20 cellular contexts compared by ENCODE assay signal in genomic region chr21:14092834-14093560, GRCh38.
"Had no signal": no experiment of that assay in that cellular context is flagged by ENCODE, and none has a peak within 500 bp of the region (broad histone marks: within the 10 kb centered on the region; RNA-seq: fewer than 3 reads in every experiment).

No MANE protein-coding gene starts in this region.

- H3K4me1 ChIP-seq: spleen, tibial nerve had no signal

- H3K9me3 ChIP-seq: neutrophil, ovary, spleen had no signal

- H3K27me3 ChIP-seq: neutrophil, ovary, spleen, tibial nerve had no signal

- H3K4me3 ChIP-seq: lung, ovary, spleen, tibial nerve had no signal

- DNase-seq: hippocampal formation; kidney glomerular epithelial cell; left cardiac atrium; mesendoderm; naive thymus-derived CD8-positive, alpha-beta T cell; occipital lobe; ovary; right cardiac atrium; small intestine; spleen; stimulated activated CD4-positive, alpha-beta T cell treated with anti-CD3 and anti-CD28 coated beads, Interleukin-4, amount 100 ng/mL, for 24 hours; stimulated activated naive CD4-positive, alpha-beta T cell treated with Interleukin-2 at 50 U/mL for 16 hours; stimulated activated naive CD8-positive, alpha-beta T cell treated with anti-CD3 and anti-CD28 coated beads, Interleukin-15, amount 100 ng/mL, for 72 hours; substantia nigra had no signal

- ATAC-seq: left cardiac atrium; left lobe of liver; naive thymus-derived CD8-positive, alpha-beta T cell; right cardiac atrium; sciatic nerve; stimulated activated memory B cell treated with anti-CD40 and anti-IgM and Interleukin-4, amounts not matched to agents 10 μg/mL and 1 μg/mL and 100 μg/mL, for 72 hours; stimulated activated naive CD8-positive, alpha-beta T cell treated with anti-CD3 and anti-CD28 coated beads, Interleukin-15, amount 100 ng/mL, for 72 hours had no signal

- H3K27ac ChIP-seq: neutrophil, ovary, spleen, tibial nerve had no signal

- H3K36me3 ChIP-seq: neutrophil, ovary, spleen had no signal
